ENCODE assay signal across 12 cellular contexts in genomic region chr1:185645686-185646085, GRCh38.
DNase-seq lines count a peak whose midpoint lies in the region; ATAC-seq, FAIRE-seq and TF ChIP-seq lines count a peak whose summit lies in the region.
"Had no signal": no experiment of that assay in that cellular context is flagged by ENCODE, and none has a peak within 500 bp of the region (broad histone marks: within the 10 kb centered on the region; RNA-seq: fewer than 3 reads in every experiment).

No MANE protein-coding gene starts in this region.

- no peak for FAIRE-seq in HepG2 (lab: Jason Lieb, UNC)

- BruUV-seq in HepG2 (replicated peaks; lab: Mats Ljungman, UMichigan): no TSS peak

- peak overlapping the region; percentile 42 for H3K4me2 ChIP-seq in HepG2 (ENCODE audit: low read depth, low read length)

- WGBS in HepG2 (ENCODE audit: low lambda C conversion rate): 41% methylated on average over 1 of the region's 1 CpG

- ATAC-seq in Right ventricle myocardium superior (ENCODE audit: poor library complexity) (peak; percentile 30), left cardiac atrium (no peak), HepG2 (peak; percentile 39), GM18873 (IDR thresholded peaks at IDR 0.05; ENCODE audit: low FRiP score, unreplicated experiment) (no peak)
- ATAC-seq: naive thymus-derived CD4-positive, alpha-beta T cell had no signal

- H3K9me3 Mint-ChIP-seq in T-helper 2 cell treated with Interferon-gamma antibody and Interleukin-4, amounts not matched to agents 5 μg/mL and 100 μg/mL, for 36 hours: peaks cover 46% of the 10 kb centered on the region

- in situ Hi-C loops in HepG2 (cut with HindIII; ENCODE audit: extremely low pct_ligation_motif_present, low pct_unique_long_range_greater_than_20kb): no loop called here

- no peak overlapping the region for H3K4me3 Mint-ChIP-seq in T-helper 2 cell treated with Interferon-gamma antibody and Interleukin-4, amounts not matched to agents 5 μg/mL and 100 μg/mL, for 36 hours

- no peaks in the 10 kb centered on the region for H3K27me3 Mint-ChIP-seq in T-helper 2 cell treated with Interferon-gamma antibody and Interleukin-4, amounts not matched to agents 5 μg/mL and 100 μg/mL, for 36 hours (ENCODE audit: low read depth)
- H3K27me3 Mint-ChIP-seq: naive thymus-derived CD4-positive, alpha-beta T cell had no signal

- TF ChIP-seq EP300 in HepG2 (IDR thresholded peaks at IDR 0.05; ENCODE audit: low read depth in 2 of 2, low read length in 2 of 2) (no peak), HepG2 (CRISPR knock-in tag; IDR thresholded peaks at IDR 0.05; ENCODE audit: borderline replicate concordance) (no peak)

- TF ChIP-seq POLR2A in HepG2 (IDR thresholded peaks at IDR 0.05; ENCODE audit: insufficient read depth in 1 of 2, low read depth in 2 of 2, low read length in 2 of 2): no peak
- no peak for TF ChIP-seq POLR2A in vagina (IDR thresholded peaks at IDR 0.05)

- H3K36me3 Mint-ChIP-seq in T-helper 2 cell treated with Interferon-gamma antibody and Interleukin-4, amounts not matched to agents 5 μg/mL and 100 μg/mL, for 36 hours (ENCODE audit: low read depth): peaks cover 42% of the 10 kb centered on the region

- H3K79me2 ChIP-seq in HepG2 (ENCODE audit: insufficient read depth, low read length): no peaks in the 10 kb centered on the region

- H3K9me3 ChIP-seq in ascending aorta (peaks cover 0 to 4% of the 10 kb centered on the region in 2 donors), HepG2 (ENCODE audit: low read length) (peaks cover 15% of the 10 kb centered on the region), vagina (no peaks in the 10 kb centered on the region)

- CTCF ChIA-PET in HepG2 (lab: Yijun Ruan, JAX; ENCODE audit: low intra/inter-chr PET ratio, low total read pairs): no interaction called here

- peaks cover 34% of the 10 kb centered on the region for H3K4me1 Mint-ChIP-seq in T-helper 2 cell treated with Interferon-gamma antibody and Interleukin-4, amounts not matched to agents 5 μg/mL and 100 μg/mL, for 36 hours (ENCODE audit: low read depth)

- H3K4me1 ChIP-seq in ascending aorta: peaks cover 2 to 15% of the 10 kb centered on the region in 2 donors
- peaks cover 51% of the 10 kb centered on the region for H3K4me1 ChIP-seq in HepG2 (ENCODE audit: insufficient read depth, low read length)
- H3K4me1 ChIP-seq in vagina: peaks cover 34% of the 10 kb centered on the region

- intact Hi-C loops in Right ventricle myocardium superior (cut with DNase I) (no loop called here), left cardiac atrium (cut with DNase I) (no loop called here), ascending aorta (cut with DNase I) (no loop called here), HepG2 (cut with micrococcal nuclease; ENCODE audit: unreplicated experiment) (no loop called here), vagina (cut with DNase I) (no loop called here)

- no peak for TF ChIP-seq RAD21 in HepG2 (CRISPR knock-in tag; IDR thresholded peaks at IDR 0.05)

- H3K4me3 ChIP-seq in ascending aorta (no peak overlapping the region), HepG2 (replicated peaks in 1 of 3; ENCODE audit: insufficient read depth in 1 of 3, low read depth in 2 of 3, low read length in 3 of 3) (no peak overlapping the region), vagina (no peak overlapping the region)

- TF ChIP-seq CTCF in ascending aorta (IDR thresholded peaks at IDR 0.05) (no peak), HepG2 (CRISPR knock-in tag; IDR thresholded peaks at IDR 0.05) (no peak), vagina (IDR thresholded peaks at IDR 0.05) (no peak)

- H3K27me3 ChIP-seq in ascending aorta (no peaks in the 10 kb centered on the region), HepG2 (ENCODE audit: control insufficient read depth in 1 of 2, insufficient read depth in 2 of 2, low read length in 2 of 2) (no peaks in the 10 kb centered on the region), vagina (no peaks in the 10 kb centered on the region)

- no peaks in the 10 kb centered on the region for H4K20me1 ChIP-seq in HepG2 (ENCODE audit: insufficient read depth, low read length)

- POLR2A ChIA-PET in HepG2 (lab: Yijun Ruan, JAX): no interaction called here

- no peak overlapping the region for H3K27ac Mint-ChIP-seq in T-helper 2 cell treated with Interferon-gamma antibody and Interleukin-4, amounts not matched to agents 5 μg/mL and 100 μg/mL, for 36 hours

- no peak for DNase-seq in Right ventricle myocardium superior
- no peak for DNase-seq in left cardiac atrium
- DNase-seq in ascending aorta (ENCODE audit: low spot score in 2 of 2): no peak
- no peak for DNase-seq in HepG2 (ENCODE audit: low spot score)
- DNase-seq in vagina (ENCODE audit: extremely low spot score in 2 of 2): no peak
- no peak for DNase-seq in RPMI8226
- DNase-seq in T-helper 2 cell treated with Interferon-gamma antibody and Interleukin-4, amounts not matched to agents 5 μg/mL and 100 μg/mL, for 36 hours (ENCODE audit: low spot score): no peak
- DNase-seq: activated CD4-positive, CD25-positive, alpha-beta regulatory T cell; activated effector memory CD4-positive, alpha-beta T cell treated with anti-CD3 and anti-CD28 coated beads, Interleukin-2, amount 50 U/mL, for 16 hours; glutamatergic neuron; naive thymus-derived CD4-positive, alpha-beta T cell had no signal

- no peak overlapping the region for H3K9ac ChIP-seq in HepG2 (ENCODE audit: insufficient read depth, low read depth, low read length)

- H2AFZ ChIP-seq in HepG2 (ENCODE audit: low read length): no peak overlapping the region

- H3K27ac ChIP-seq in ascending aorta: peak overlapping the region; percentile 48 to 63
- H3K27ac ChIP-seq in HepG2 (ENCODE audit: extremely low read length, insufficient read depth, low read length): peak overlapping the region; percentile 75
- H3K27ac ChIP-seq in vagina: peak overlapping the region; percentile 48

- H3K36me3 ChIP-seq in ascending aorta: no peaks in the 10 kb centered on the region
- H3K36me3 ChIP-seq in HepG2 (replicated peaks in 1 of 2; ENCODE audit: control insufficient read depth in 1 of 2, insufficient read depth in 2 of 2, low read length in 2 of 2): no peaks in the 10 kb centered on the region
- no peaks in the 10 kb centered on the region for H3K36me3 ChIP-seq in vagina

TF ChIP-seq in HepG2, 621 proteins besides CTCF, POLR2A, EP300 and RAD21:
- TF ChIP-seq ZNF670 (CRISPR knock-in tag; IDR thresholded peaks at IDR 0.05; ENCODE audit: borderline replicate concordance) (0 out of 2 replicates have a peak, but pooled peaks have one; percentile 6), RXRB (CRISPR knock-in tag; IDR thresholded peaks at IDR 0.05; ENCODE audit: borderline replicate concordance) (no peak), ZNF24 (IDR thresholded peaks at IDR 0.05) (no peak), ZNF280B (CRISPR knock-in tag; IDR thresholded peaks at IDR 0.05; ENCODE audit: borderline replicate concordance) (no peak)

Comparison
In these comparisons a context has a peak if more than half of its experiments do, and no peak if none do; other contexts are left out.
1. ATAC-seq: peak in Right ventricle myocardium superior (single experiment) and HepG2 (single experiment); none in left cardiac atrium (0 of 2) and GM18873 (single experiment).
2. Peak in every context shown above with its lines, with median percentiles within 50 percentile points of each other: H3K27ac ChIP-seq.